1 cellular context compared by ENCODE assay signal in genomic region chr1:207241164-207241934, GRCh38.
TF ChIP-seq lines count a peak whose summit lies in the region.

No MANE protein-coding gene starts in this region.

TF ChIP-seq in K562, 482 proteins besides CTCF, POLR2A, EP300 and RAD21 (continued from another document and continues in another):
- TF ChIP-seq, protein P1, sequence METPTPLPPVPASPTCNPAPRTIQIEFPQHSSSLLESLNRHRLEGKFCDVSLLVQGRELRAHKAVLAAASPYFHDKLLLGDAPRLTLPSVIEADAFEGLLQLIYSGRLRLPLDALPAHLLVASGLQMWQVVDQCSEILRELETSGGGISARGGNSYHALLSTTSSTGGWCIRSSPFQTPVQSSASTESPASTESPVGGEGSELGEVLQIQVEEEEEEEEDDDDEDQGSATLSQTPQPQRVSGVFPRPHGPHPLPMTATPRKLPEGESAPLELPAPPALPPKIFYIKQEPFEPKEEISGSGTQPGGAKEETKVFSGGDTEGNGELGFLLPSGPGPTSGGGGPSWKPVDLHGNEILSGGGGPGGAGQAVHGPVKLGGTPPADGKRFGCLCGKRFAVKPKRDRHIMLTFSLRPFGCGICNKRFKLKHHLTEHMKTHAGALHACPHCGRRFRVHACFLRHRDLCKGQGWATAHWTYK (CRISPR knock-in tag; IDR thresholded peaks at IDR 0.05), result no peak
- TF ChIP-seq TCFL5 (CRISPR knock-in tag; conservative IDR thresholded peaks at IDR 0.05) (no peak), ESRRA (IDR thresholded peaks at IDR 0.05; ENCODE audit: borderline replicate concordance, low read depth) (peak; percentile 73), CBX3 (IDR thresholded peaks at IDR 0.05; ENCODE audit: borderline replicate concordance in 1 of 2, low read length in 2 of 2) (no peak), ZNF197 (CRISPR knock-in tag; IDR thresholded peaks at IDR 0.05; ENCODE audit: low read depth) (0 out of 2 replicates have a peak, but pooled peaks have one; percentile 48), HDAC3 (IDR thresholded peaks at IDR 0.05; ENCODE audit: borderline replicate concordance, partially characterized antibody) (no peak), XRCC5 (IDR thresholded peaks at IDR 0.05; ENCODE audit: low read depth, low read length) (no peak), ZNF696 (CRISPR knock-in tag; conservative IDR thresholded peaks at IDR 0.05) (no peak), FOXJ2 (tag; IDR thresholded peaks at IDR 0.05) (0 out of 2 replicates have a peak, but pooled peaks have one; percentile 40), ZNF175 (CRISPR knock-in tag; IDR thresholded peaks at IDR 0.05; ENCODE audit: low read depth) (peak; percentile 87), NCOA6 (IDR thresholded peaks at IDR 0.05) (no peak), MAZ (CRISPR knock-in tag; conservative IDR thresholded peaks at IDR 0.05 in 1 of 2, IDR thresholded peaks at IDR 0.05 in 1 of 2) (no peak), SIN3A (IDR thresholded peaks at IDR 0.05; ENCODE audit: borderline replicate concordance in 2 of 2, control insufficient read depth in 1 of 2, low read depth in 2 of 2, low read length in 2 of 2) (no peak), MTF1 (CRISPR knock-in tag; IDR thresholded peaks at IDR 0.05; ENCODE audit: borderline replicate concordance) (no peak), YY1 (IDR thresholded peaks at IDR 0.05; ENCODE audit: borderline replicate concordance in 1 of 3, control insufficient read depth in 1 of 3, extremely low read depth in 1 of 3, insufficient read depth in 3 of 3, insufficient read length in 1 of 3, insufficient replicate concordance in 2 of 3, low read depth in 1 of 3, low read length in 2 of 3) (no peak), SPI1 (IDR thresholded peaks at IDR 0.05; ENCODE audit: borderline replicate concordance, low read depth, low read length) (no peak), NR2C2 (CRISPR knock-in tag; IDR thresholded peaks at IDR 0.05) (no peak), NR2C2 (tag; IDR thresholded peaks at IDR 0.05) (peak; percentile 80), ZNF239 (CRISPR knock-in tag; IDR thresholded peaks at IDR 0.05) (peak; percentile 49; the same call in 1 of the 2 replicates), ATF2 (CRISPR knock-in tag; IDR thresholded peaks at IDR 0.05) (no peak), HDAC1 (IDR thresholded peaks at IDR 0.05) (no peak), MAFK (IDR thresholded peaks at IDR 0.05; ENCODE audit: low read length) (no peak), RFX7 (CRISPR knock-in tag; IDR thresholded peaks at IDR 0.05) (no peak), PCBP2 (IDR thresholded peaks at IDR 0.05; ENCODE audit: low read depth, low read length, poor library complexity, severe bottlenecking) (no peak), SUPT5H (IDR thresholded peaks at IDR 0.05) (no peak), CGGBP1 (CRISPR knock-in tag; IDR thresholded peaks at IDR 0.05) (no peak), SMARCA4 (IDR thresholded peaks at IDR 0.05) (peak; percentile 81; the same call in 1 of the 2 replicates), MCM7 (IDR thresholded peaks at IDR 0.05) (no peak), NFE2 (IDR thresholded peaks at IDR 0.05; ENCODE audit: low read depth) (no peak), ARNT (IDR thresholded peaks at IDR 0.05) (no peak), MIER1 (IDR thresholded peaks at IDR 0.05; ENCODE audit: low read depth) (no peak), GTF2B (IDR thresholded peaks at IDR 0.05; ENCODE audit: extremely low read depth, insufficient read length) (no peak), ZNF174 (CRISPR knock-in tag; IDR thresholded peaks at IDR 0.05) (no peak), ZFX (CRISPR knock-in tag; IDR thresholded peaks at IDR 0.05) (no peak)
- TF ChIP-seq, protein P2, sequence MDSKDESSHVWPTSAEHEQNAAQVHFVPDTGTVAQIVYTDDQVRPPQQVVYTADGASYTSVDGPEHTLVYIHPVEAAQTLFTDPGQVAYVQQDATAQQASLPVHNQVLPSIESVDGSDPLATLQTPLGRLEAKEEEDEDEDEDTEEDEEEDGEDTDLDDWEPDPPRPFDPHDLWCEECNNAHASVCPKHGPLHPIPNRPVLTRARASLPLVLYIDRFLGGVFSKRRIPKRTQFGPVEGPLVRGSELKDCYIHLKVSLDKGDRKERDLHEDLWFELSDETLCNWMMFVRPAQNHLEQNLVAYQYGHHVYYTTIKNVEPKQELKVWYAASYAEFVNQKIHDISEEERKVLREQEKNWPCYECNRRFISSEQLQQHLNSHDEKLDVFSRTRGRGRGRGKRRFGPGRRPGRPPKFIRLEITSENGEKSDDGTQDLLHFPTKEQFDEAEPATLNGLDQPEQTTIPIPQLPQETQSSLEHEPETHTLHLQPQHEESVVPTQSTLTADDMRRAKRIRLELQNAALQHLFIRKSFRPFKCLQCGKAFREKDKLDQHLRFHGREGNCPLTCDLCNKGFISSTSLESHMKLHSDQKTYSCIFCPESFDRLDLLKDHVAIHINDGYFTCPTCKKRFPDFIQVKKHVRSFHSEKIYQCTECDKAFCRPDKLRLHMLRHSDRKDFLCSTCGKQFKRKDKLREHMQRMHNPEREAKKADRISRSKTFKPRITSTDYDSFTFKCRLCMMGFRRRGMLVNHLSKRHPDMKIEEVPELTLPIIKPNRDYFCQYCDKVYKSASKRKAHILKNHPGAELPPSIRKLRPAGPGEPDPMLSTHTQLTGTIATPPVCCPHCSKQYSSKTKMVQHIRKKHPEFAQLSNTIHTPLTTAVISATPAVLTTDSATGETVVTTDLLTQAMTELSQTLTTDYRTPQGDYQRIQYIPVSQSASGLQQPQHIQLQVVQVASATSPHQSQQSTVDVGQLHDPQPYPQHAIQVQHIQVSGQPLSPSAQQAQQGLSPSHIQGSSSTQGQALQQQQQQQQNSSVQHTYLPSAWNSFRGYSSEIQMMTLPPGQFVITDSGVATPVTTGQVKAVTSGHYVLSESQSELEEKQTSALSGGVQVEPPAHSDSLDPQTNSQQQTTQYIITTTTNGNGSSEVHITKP (IDR thresholded peaks at IDR 0.05; ENCODE audit: partially characterized antibody), result no peak
- TF ChIP-seq, protein P3, sequence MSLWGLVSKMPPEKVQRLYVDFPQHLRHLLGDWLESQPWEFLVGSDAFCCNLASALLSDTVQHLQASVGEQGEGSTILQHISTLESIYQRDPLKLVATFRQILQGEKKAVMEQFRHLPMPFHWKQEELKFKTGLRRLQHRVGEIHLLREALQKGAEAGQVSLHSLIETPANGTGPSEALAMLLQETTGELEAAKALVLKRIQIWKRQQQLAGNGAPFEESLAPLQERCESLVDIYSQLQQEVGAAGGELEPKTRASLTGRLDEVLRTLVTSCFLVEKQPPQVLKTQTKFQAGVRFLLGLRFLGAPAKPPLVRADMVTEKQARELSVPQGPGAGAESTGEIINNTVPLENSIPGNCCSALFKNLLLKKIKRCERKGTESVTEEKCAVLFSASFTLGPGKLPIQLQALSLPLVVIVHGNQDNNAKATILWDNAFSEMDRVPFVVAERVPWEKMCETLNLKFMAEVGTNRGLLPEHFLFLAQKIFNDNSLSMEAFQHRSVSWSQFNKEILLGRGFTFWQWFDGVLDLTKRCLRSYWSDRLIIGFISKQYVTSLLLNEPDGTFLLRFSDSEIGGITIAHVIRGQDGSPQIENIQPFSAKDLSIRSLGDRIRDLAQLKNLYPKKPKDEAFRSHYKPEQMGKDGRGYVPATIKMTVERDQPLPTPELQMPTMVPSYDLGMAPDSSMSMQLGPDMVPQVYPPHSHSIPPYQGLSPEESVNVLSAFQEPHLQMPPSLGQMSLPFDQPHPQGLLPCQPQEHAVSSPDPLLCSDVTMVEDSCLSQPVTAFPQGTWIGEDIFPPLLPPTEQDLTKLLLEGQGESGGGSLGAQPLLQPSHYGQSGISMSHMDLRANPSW (CRISPR knock-in tag; IDR thresholded peaks at IDR 0.05), result no peak
- TF ChIP-seq, protein P4, sequence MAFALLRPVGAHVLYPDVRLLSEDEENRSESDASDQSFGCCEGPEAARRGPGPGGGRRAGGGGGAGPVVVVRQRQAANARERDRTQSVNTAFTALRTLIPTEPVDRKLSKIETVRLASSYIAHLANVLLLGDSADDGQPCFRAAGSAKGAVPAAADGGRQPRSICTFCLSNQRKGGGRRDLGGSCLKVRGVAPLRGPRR (CRISPR knock-in tag; IDR thresholded peaks at IDR 0.05), result no peak
- TF ChIP-seq, protein P5, sequence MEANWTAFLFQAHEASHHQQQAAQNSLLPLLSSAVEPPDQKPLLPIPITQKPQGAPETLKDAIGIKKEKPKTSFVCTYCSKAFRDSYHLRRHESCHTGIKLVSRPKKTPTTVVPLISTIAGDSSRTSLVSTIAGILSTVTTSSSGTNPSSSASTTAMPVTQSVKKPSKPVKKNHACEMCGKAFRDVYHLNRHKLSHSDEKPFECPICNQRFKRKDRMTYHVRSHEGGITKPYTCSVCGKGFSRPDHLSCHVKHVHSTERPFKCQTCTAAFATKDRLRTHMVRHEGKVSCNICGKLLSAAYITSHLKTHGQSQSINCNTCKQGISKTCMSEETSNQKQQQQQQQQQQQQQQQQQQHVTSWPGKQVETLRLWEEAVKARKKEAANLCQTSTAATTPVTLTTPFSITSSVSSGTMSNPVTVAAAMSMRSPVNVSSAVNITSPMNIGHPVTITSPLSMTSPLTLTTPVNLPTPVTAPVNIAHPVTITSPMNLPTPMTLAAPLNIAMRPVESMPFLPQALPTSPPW (CRISPR knock-in tag; IDR thresholded peaks at IDR 0.05), result no peak
- TF ChIP-seq, protein P6, sequence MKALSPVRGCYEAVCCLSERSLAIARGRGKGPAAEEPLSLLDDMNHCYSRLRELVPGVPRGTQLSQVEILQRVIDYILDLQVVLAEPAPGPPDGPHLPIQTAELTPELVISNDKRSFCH (CRISPR knock-in tag; IDR thresholded peaks at IDR 0.05), result no peak
- TF ChIP-seq, protein P6 (tag; IDR thresholded peaks at IDR 0.05), result no peak
- TF ChIP-seq, protein P7, sequence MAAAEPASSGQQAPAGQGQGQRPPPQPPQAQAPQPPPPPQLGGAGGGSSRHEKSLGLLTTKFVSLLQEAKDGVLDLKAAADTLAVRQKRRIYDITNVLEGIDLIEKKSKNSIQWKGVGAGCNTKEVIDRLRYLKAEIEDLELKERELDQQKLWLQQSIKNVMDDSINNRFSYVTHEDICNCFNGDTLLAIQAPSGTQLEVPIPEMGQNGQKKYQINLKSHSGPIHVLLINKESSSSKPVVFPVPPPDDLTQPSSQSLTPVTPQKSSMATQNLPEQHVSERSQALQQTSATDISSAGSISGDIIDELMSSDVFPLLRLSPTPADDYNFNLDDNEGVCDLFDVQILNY (CRISPR knock-in tag; IDR thresholded peaks at IDR 0.05), result no peak
- TF ChIP-seq, protein P8, sequence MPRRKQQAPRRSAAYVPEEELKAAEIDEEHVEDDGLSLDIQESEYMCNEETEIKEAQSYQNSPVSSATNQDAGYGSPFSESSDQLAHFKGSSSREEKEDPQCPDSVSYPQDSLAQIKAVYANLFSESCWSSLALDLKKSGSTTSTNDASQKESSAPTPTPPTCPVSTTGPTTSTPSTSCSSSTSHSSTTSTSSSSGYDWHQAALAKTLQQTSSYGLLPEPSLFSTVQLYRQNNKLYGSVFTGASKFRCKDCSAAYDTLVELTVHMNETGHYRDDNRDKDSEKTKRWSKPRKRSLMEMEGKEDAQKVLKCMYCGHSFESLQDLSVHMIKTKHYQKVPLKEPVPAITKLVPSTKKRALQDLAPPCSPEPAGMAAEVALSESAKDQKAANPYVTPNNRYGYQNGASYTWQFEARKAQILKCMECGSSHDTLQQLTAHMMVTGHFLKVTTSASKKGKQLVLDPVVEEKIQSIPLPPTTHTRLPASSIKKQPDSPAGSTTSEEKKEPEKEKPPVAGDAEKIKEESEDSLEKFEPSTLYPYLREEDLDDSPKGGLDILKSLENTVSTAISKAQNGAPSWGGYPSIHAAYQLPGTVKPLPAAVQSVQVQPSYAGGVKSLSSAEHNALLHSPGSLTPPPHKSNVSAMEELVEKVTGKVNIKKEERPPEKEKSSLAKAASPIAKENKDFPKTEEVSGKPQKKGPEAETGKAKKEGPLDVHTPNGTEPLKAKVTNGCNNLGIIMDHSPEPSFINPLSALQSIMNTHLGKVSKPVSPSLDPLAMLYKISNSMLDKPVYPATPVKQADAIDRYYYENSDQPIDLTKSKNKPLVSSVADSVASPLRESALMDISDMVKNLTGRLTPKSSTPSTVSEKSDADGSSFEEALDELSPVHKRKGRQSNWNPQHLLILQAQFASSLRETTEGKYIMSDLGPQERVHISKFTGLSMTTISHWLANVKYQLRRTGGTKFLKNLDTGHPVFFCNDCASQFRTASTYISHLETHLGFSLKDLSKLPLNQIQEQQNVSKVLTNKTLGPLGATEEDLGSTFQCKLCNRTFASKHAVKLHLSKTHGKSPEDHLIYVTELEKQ (CRISPR knock-in tag; IDR thresholded peaks at IDR 0.05), result 0 out of 2 replicates have a peak, but pooled peaks have one; percentile 19
